In genomic region chr10:122164028-122164601, GRCh38 we compare ENCODE assay signal across 10 cellular contexts.
DNase-seq lines count a peak whose midpoint lies in the region; TF ChIP-seq lines count a peak whose summit lies in the region.
"Had no signal": no experiment of that assay in that cellular context is flagged by ENCODE, and none has a peak within 500 bp of the region (broad histone marks: within the 10 kb centered on the region; RNA-seq: fewer than 3 reads in every experiment).

No MANE protein-coding gene starts in this region.

- DNase-seq in activated T-cell treated with anti-CD3 and anti-CD28 coated beads, Interleukin-2, amount 50 U/mL, for 24 hours = no peak
- no peak for DNase-seq in activated T-cell treated with anti-CD3 and anti-CD28 coated beads, Interleukin-2, amount 50 U/mL, for 48 hours
- DNase-seq in cerebellar cortex (ENCODE audit: low spot score) = peak; percentile 83
- DNase-seq in medulla oblongata (ENCODE audit: extremely low spot score) = peak; percentile 50
- DNase-seq in transverse colon = no peak
- DNase-seq in activated naive CD4-positive, alpha-beta T cell treated with anti-CD3 and anti-CD28 coated beads, Interleukin-2, amount 10 ng/mL, durations not matched to agents 7 days and 5 days = no peak
- DNase-seq in ureter (ENCODE audit: low spot score) = no peak
- no peak for DNase-seq in kidney tubule cell (ENCODE audit: low spot score)

- CTCF ChIA-PET in activated naive CD4-positive, alpha-beta T cell treated with anti-CD3 and anti-CD28 coated beads, Interleukin-2, amount 10 ng/mL, durations not matched to agents 7 days and 5 days (lab: Charles Lee) = no interaction called here

- TF ChIP-seq POLR2A in transverse colon (IDR thresholded peaks at IDR 0.05) = no peak

- peaks cover 4 to 33% (median 23%) of the 10 kb centered on the region in 4 donors for H3K4me1 ChIP-seq in transverse colon

- H3K4me3 Mint-ChIP-seq in activated T-cell treated with anti-CD3 and anti-CD28 coated beads, Interleukin-2, amount 50 U/mL, for 24 hours = peak overlapping the region; percentile 14
- H3K4me3 Mint-ChIP-seq in activated naive CD4-positive, alpha-beta T cell treated with anti-CD3 and anti-CD28 coated beads, Interleukin-2, amount 10 ng/mL, durations not matched to agents 7 days and 5 days = no peak overlapping the region
- H3K4me3 Mint-ChIP-seq: dendritic cell treated with granulocyte-macrophage colony-stimulating factor and Interleukin-4, amounts not matched to agents 40 ng/mL and 50 ng/mL, for 4 days had no signal

- peaks cover 7% of the 10 kb centered on the region for H3K27me3 ChIP-seq in transverse colon

- intact Hi-C loops in transverse colon (cut with DNase I; ENCODE audit: low total_unique reads) = no loop called here

- H3K9me3 ChIP-seq in transverse colon = no peaks in the 10 kb centered on the region

- H3K9me3 Mint-ChIP-seq in activated T-cell treated with anti-CD3 and anti-CD28 coated beads, Interleukin-2, amount 50 U/mL, for 24 hours = no peaks in the 10 kb centered on the region
- H3K9me3 Mint-ChIP-seq in activated naive CD4-positive, alpha-beta T cell treated with anti-CD3 and anti-CD28 coated beads, Interleukin-2, amount 10 ng/mL, durations not matched to agents 7 days and 5 days = no peaks in the 10 kb centered on the region
- H3K9me3 Mint-ChIP-seq: dendritic cell treated with granulocyte-macrophage colony-stimulating factor and Interleukin-4, amounts not matched to agents 40 ng/mL and 50 ng/mL, for 4 days had no signal

- no peak overlapping the region for H3K27ac ChIP-seq in transverse colon

- H3K4me1 Mint-ChIP-seq in activated T-cell treated with anti-CD3 and anti-CD28 coated beads, Interleukin-2, amount 50 U/mL, for 24 hours (ENCODE audit: low read depth) = peaks cover 8% of the 10 kb centered on the region
- no peaks in the 10 kb centered on the region for H3K4me1 Mint-ChIP-seq in activated naive CD4-positive, alpha-beta T cell treated with anti-CD3 and anti-CD28 coated beads, Interleukin-2, amount 10 ng/mL, durations not matched to agents 7 days and 5 days

- peaks cover 79% of the 10 kb centered on the region for H3K27me3 Mint-ChIP-seq in activated T-cell treated with anti-CD3 and anti-CD28 coated beads, Interleukin-2, amount 50 U/mL, for 24 hours
- peaks cover 78% of the 10 kb centered on the region for H3K27me3 Mint-ChIP-seq in activated naive CD4-positive, alpha-beta T cell treated with anti-CD3 and anti-CD28 coated beads, Interleukin-2, amount 10 ng/mL, durations not matched to agents 7 days and 5 days

- H3K36me3 Mint-ChIP-seq in activated T-cell treated with anti-CD3 and anti-CD28 coated beads, Interleukin-2, amount 50 U/mL, for 24 hours (ENCODE audit: low read depth) = no peaks in the 10 kb centered on the region
- H3K36me3 Mint-ChIP-seq in activated naive CD4-positive, alpha-beta T cell treated with anti-CD3 and anti-CD28 coated beads, Interleukin-2, amount 10 ng/mL, durations not matched to agents 7 days and 5 days = no peaks in the 10 kb centered on the region

- H3K27ac Mint-ChIP-seq in activated T-cell treated with anti-CD3 and anti-CD28 coated beads, Interleukin-2, amount 50 U/mL, for 24 hours = no peak overlapping the region
- no peak overlapping the region for H3K27ac Mint-ChIP-seq in activated naive CD4-positive, alpha-beta T cell treated with anti-CD3 and anti-CD28 coated beads, Interleukin-2, amount 10 ng/mL, durations not matched to agents 7 days and 5 days
- H3K27ac Mint-ChIP-seq: dendritic cell treated with granulocyte-macrophage colony-stimulating factor and Interleukin-4, amounts not matched to agents 40 ng/mL and 50 ng/mL, for 4 days had no signal

- TF ChIP-seq CTCF in transverse colon (IDR thresholded peaks at IDR 0.05) = no peak

- no peak for TF ChIP-seq EP300 in transverse colon (IDR thresholded peaks at IDR 0.05; ENCODE audit: low read depth)

- peak overlapping the region in 3 of 4 donors; percentile 15 to 42 (median 26) for H3K4me3 ChIP-seq in transverse colon
- H3K4me3 ChIP-seq: K562 had no signal

- in situ Hi-C loops in transverse colon (cut with MboI; ENCODE audit: low pct_ligation_motif_present in 1 of 4, low pct_unique_long_range_greater_than_20kb in 1 of 4, low sequenced_read_pairs in 3 of 4) = no loop called here

- WGBS in transverse colon (ENCODE audit: low coverage in 1 of 2), 2 donors = 72% methylated on average over 23 of the region's 24 CpGs; no CpG with 5 or more reads in 1 of the 2 donors

- no peaks in the 10 kb centered on the region for H3K36me3 ChIP-seq in transverse colon

Comparison
In these comparisons a context has a peak if more than half of its experiments do, and no peak if none do; other contexts are left out.
1. DNase-seq: peak in cerebellar cortex (single experiment) and medulla oblongata (single experiment); none in activated T-cell treated with anti-CD3 and anti-CD28 coated beads, Interleukin-2, amount 50 U/mL, for 24 hours (single experiment), activated T-cell treated with anti-CD3 and anti-CD28 coated beads, Interleukin-2, amount 50 U/mL, for 48 hours (0 of 2), transverse colon (single experiment), activated naive CD4-positive, alpha-beta T cell treated with anti-CD3 and anti-CD28 coated beads, Interleukin-2, amount 10 ng/mL, durations not matched to agents 7 days and 5 days (single experiment), ureter (single experiment) and kidney tubule cell (single experiment).